16 cellular contexts compared by ENCODE assay signal in genomic region chr5:7802855-7803254, GRCh38. TPM values are rescaled to one million over a fixed set of nuclear protein-coding genes. Genes with fewer than 3 reads are reported as not detected.
DNase-seq lines count a peak whose midpoint lies in the region; ATAC-seq and TF ChIP-seq lines count a peak whose summit lies in the region.
"Had no signal": no experiment of that assay in that cellular context is flagged by ENCODE, and none has a peak within 500 bp of the region (broad histone marks: within the 10 kb centered on the region; RNA-seq: fewer than 3 reads in every experiment).

No MANE protein-coding gene starts in this region.

- TF ChIP-seq CTCF in NB4 (IDR thresholded peaks at IDR 0.05; ENCODE audit: low read depth, low read length) (no peak), cardiac fibroblast (IDR thresholded peaks at IDR 0.05; ENCODE audit: low read depth, low read length) (no peak)

- ATAC-seq in sciatic nerve: peak; percentile 14
- no peak for ATAC-seq in HG02885 (IDR thresholded peaks at IDR 0.05; ENCODE audit: poor library complexity, unreplicated experiment)
- ATAC-seq: activated naive CD4-positive, alpha-beta T cell treated with anti-CD3 and anti-CD28 coated beads, Interleukin-2, amount 50 U/mL, for 72 hours had no signal

- DNase-seq in H4 (ENCODE audit: low spot score): peak; percentile 13
- DNase-seq in NB4 (ENCODE audit: low read depth): peak; percentile 91
- peak; percentile 16 to 48 for DNase-seq in cardiac fibroblast (ENCODE audit: low read depth in 2 of 2)
- DNase-seq in sciatic nerve (ENCODE audit: low spot score): no peak
- DNase-seq in NCI-H526 treated with DMSO at 0.1 percent for 48 hours (lab: John Stamatoyannopoulos, UW): no peak
- DNase-seq in ecto neural progenitor cell (ENCODE audit: low spot score): no peak
- DNase-seq: activated CD4-positive, alpha-beta T cell treated with anti-CD3 and anti-CD28 coated beads, Interleukin-2, amount 50 U/mL, for 1 hour; activated T-cell treated with anti-CD3 and anti-CD28 coated beads for 4 hours; DMS79; mesenchymal stem cell; MG63; NCI-H2107; NCI-H82 had no signal

- TF ChIP-seq POLR2A in NB4 (IDR thresholded peaks at IDR 0.05; ENCODE audit: extremely low read depth, insufficient read length): no peak

- intact Hi-C loops in sciatic nerve (cut with DNase I): no loop called here

- H3K4me3 ChIP-seq in NB4 (ENCODE audit: low read depth, low read length): no peak overlapping the region
- no peak overlapping the region for H3K4me3 ChIP-seq in cardiac fibroblast (replicated peaks in 1 of 2; ENCODE audit: low read depth in 2 of 2, low read length in 2 of 2)
- H3K4me3 ChIP-seq: BLaER1, MG63 had no signal

RNA-seq across cellular contexts. Expression of gene CFAP90, which starts 48.1 kb away (rescaled TPM):
- not detected in 2 replicates for total RNA-seq in H4 (2014; rRNA removed; shearing (Covaris generic))
- 0.36 TPM for total RNA-seq in sciatic nerve
- total RNA-seq: activated naive CD4-positive, alpha-beta T cell treated with anti-CD3 and anti-CD28 coated beads, Interleukin-2, amount 50 U/mL, for 72 hours had no signal

Comparison
In these comparisons a context has a peak if more than half of its experiments do, and no peak if none do; other contexts are left out.
1. DNase-seq: peak in H4 (single experiment), NB4 (single experiment) and cardiac fibroblast (2 of 2); none in sciatic nerve (single experiment), NCI-H526 treated with DMSO at 0.1 percent for 48 hours (single experiment) and ecto neural progenitor cell (single experiment).